16 cellular contexts compared by ENCODE assay signal in the genomic region with DNA sequence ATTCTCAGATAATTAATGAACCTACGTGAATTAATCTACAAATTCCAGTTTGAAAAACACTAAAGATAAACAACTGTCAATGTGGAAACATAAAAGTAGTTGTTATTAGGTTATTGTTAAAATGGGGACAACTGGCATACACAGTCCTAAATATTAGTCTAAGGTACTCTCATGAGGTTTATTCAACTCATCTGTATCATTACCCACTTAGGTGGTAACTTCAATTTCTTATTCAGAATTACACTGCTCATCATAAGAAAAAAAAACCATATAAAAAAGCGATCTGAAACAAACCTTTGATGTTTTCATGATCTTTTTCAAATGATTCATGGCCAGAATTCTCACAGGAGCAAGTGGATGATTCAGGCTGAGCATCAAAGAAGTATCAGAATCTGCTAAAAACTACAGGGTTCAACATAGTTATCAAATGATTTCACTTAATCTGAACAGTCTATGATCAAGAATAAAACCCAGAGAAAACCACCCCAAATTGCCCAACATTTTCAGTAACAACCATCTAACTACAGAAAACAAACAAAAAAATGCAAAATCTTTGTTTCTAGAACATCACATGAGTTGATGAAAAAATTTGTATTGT. TPM values are rescaled to one million over a fixed set of nuclear protein-coding genes. Genes with fewer than 3 reads are reported as not detected.
A peak's percentile ranks its signal among the peaks of the same experiment; 100 is the strongest.
DNase-seq lines count a peak whose midpoint lies in the region; ATAC-seq lines count a peak whose summit lies in the region.
"Had no signal": no experiment of that assay in that cellular context is flagged by ENCODE, and none has a peak within 500 bp of the region (broad histone marks: within the 10 kb centered on the region; RNA-seq: fewer than 3 reads in every experiment).

No MANE protein-coding gene starts in this region.

- CTCF ChIA-PET in activated CD4-positive, alpha-beta T cell treated with anti-CD3 and anti-CD28 coated beads for 36 hours (lab: Charles Lee), result no interaction called here
- CTCF ChIA-PET in activated naive CD4-positive, alpha-beta T cell treated with anti-CD3 and anti-CD28 coated beads, Interleukin-2, amount 10 ng/mL, durations not matched to agents 7 days and 5 days (lab: Charles Lee), result no interaction called here

- POLR2A ChIA-PET in activated CD4-positive, alpha-beta T cell treated with anti-CD3 and anti-CD28 coated beads for 36 hours (lab: Charles Lee), result no interaction called here

- no peaks in the 10 kb centered on the region for H3K9me3 Mint-ChIP-seq in activated CD4-positive, alpha-beta T cell treated with anti-CD3 and anti-CD28 coated beads for 36 hours (ENCODE audit: low read depth)
- H3K9me3 Mint-ChIP-seq in activated naive CD4-positive, alpha-beta T cell treated with anti-CD3 and anti-CD28 coated beads, Interleukin-2, amount 50 U/mL, for 72 hours, result no peaks in the 10 kb centered on the region
- H3K9me3 Mint-ChIP-seq in activated naive CD4-positive, alpha-beta T cell treated with anti-CD3 and anti-CD28 coated beads, Interleukin-2, amount 10 ng/mL, durations not matched to agents 7 days and 5 days, result no peaks in the 10 kb centered on the region
- no peaks in the 10 kb centered on the region for H3K9me3 Mint-ChIP-seq in activated naive CD8-positive, alpha-beta T cell treated with anti-CD3 and anti-CD28 coated beads, Interleukin-2, amount 50 U/mL, for 24 hours
- H3K9me3 Mint-ChIP-seq: CD14-positive monocyte; CD4-positive, alpha-beta memory T cell; HFFc6 had no signal

- intact Hi-C loops in activated CD4-positive, alpha-beta T cell treated with anti-CD3 and anti-CD28 coated beads for 36 hours (cut with DNase I, micrococcal nuclease), result loop anchor here in 1 of 2 experiments (5.0 kb wide), 1 partner anchor 38 kb away; no protein-coding TSS in a partner anchor

- peaks cover 21% of the 10 kb centered on the region for H3K4me1 Mint-ChIP-seq in activated CD4-positive, alpha-beta T cell treated with anti-CD3 and anti-CD28 coated beads for 36 hours
- H3K4me1 Mint-ChIP-seq in activated naive CD4-positive, alpha-beta T cell treated with anti-CD3 and anti-CD28 coated beads, Interleukin-2, amount 10 ng/mL, durations not matched to agents 7 days and 5 days, result peaks cover 2% of the 10 kb centered on the region
- H3K4me1 Mint-ChIP-seq in activated naive CD8-positive, alpha-beta T cell treated with anti-CD3 and anti-CD28 coated beads, Interleukin-2, amount 50 U/mL, for 24 hours, result peaks cover 12% of the 10 kb centered on the region
- H3K4me1 Mint-ChIP-seq: CD14-positive monocyte had no signal

- peak; percentile 78 for ATAC-seq in activated CD4-positive, alpha-beta T cell treated with anti-CD3 and anti-CD28 coated beads for 36 hours
- ATAC-seq in activated naive CD4-positive, alpha-beta T cell treated with anti-CD3 and anti-CD28 coated beads, Interleukin-2, amount 50 U/mL, for 72 hours, result peak; percentile 50 to 93
- peak; percentile 28 for ATAC-seq in activated naive CD8-positive, alpha-beta T cell treated with anti-CD3 and anti-CD28 coated beads, Interleukin-2, amount 50 U/mL, for 24 hours
- ATAC-seq in GM21737 (IDR thresholded peaks at IDR 0.05; ENCODE audit: unreplicated experiment), result no peak
- ATAC-seq: HCT116 had no signal

- peak overlapping the region; percentile 32 for H3K27ac Mint-ChIP-seq in activated CD4-positive, alpha-beta T cell treated with anti-CD3 and anti-CD28 coated beads for 36 hours
- H3K27ac Mint-ChIP-seq in activated naive CD4-positive, alpha-beta T cell treated with anti-CD3 and anti-CD28 coated beads, Interleukin-2, amount 50 U/mL, for 72 hours, result no peak overlapping the region
- no peak overlapping the region for H3K27ac Mint-ChIP-seq in activated naive CD4-positive, alpha-beta T cell treated with anti-CD3 and anti-CD28 coated beads, Interleukin-2, amount 10 ng/mL, durations not matched to agents 7 days and 5 days
- H3K27ac Mint-ChIP-seq in activated naive CD8-positive, alpha-beta T cell treated with anti-CD3 and anti-CD28 coated beads, Interleukin-2, amount 50 U/mL, for 24 hours, result no peak overlapping the region
- H3K27ac Mint-ChIP-seq: HFFc6 had no signal

- DNase-seq in activated CD4-positive, alpha-beta T cell treated with anti-CD3 and anti-CD28 coated beads for 36 hours, result no peak
- DNase-seq in activated CD4-positive, alpha-beta T cell treated with anti-CD3 and anti-CD28 coated beads for 4 hours, result no peak
- no peak for DNase-seq in activated naive CD4-positive, alpha-beta T cell treated with anti-CD3 and anti-CD28 coated beads, Interleukin-2, amount 50 U/mL, for 72 hours (ENCODE audit: low spot score in 2 of 2)
- DNase-seq in activated naive CD4-positive, alpha-beta T cell treated with anti-CD3 and anti-CD28 coated beads, Interleukin-2, amount 10 ng/mL, durations not matched to agents 7 days and 5 days, result no peak
- no peak for DNase-seq in activated naive CD8-positive, alpha-beta T cell treated with anti-CD3 and anti-CD28 coated beads, Interleukin-2, amount 50 U/mL, for 24 hours
- no peak for DNase-seq in NCI-H2171 (lab: John Stamatoyannopoulos, UW)
- DNase-seq: 8988T; CD4-positive, alpha-beta memory T cell; DMS79 treated with DMSO at 0.1 percent for 48 hours; GF-D8; GOT3; H7; HFFc6 had no signal

- H3K36me3 Mint-ChIP-seq in activated CD4-positive, alpha-beta T cell treated with anti-CD3 and anti-CD28 coated beads for 36 hours (ENCODE audit: low read depth), result peaks cover 64% of the 10 kb centered on the region
- H3K36me3 Mint-ChIP-seq in activated naive CD4-positive, alpha-beta T cell treated with anti-CD3 and anti-CD28 coated beads, Interleukin-2, amount 50 U/mL, for 72 hours, result peaks cover 0 to 17% of the 10 kb centered on the region in 2 donors
- H3K36me3 Mint-ChIP-seq in activated naive CD4-positive, alpha-beta T cell treated with anti-CD3 and anti-CD28 coated beads, Interleukin-2, amount 10 ng/mL, durations not matched to agents 7 days and 5 days, result peaks cover 43% of the 10 kb centered on the region
- peaks cover 66% of the 10 kb centered on the region for H3K36me3 Mint-ChIP-seq in activated naive CD8-positive, alpha-beta T cell treated with anti-CD3 and anti-CD28 coated beads, Interleukin-2, amount 50 U/mL, for 24 hours (ENCODE audit: low read depth)

- no peaks in the 10 kb centered on the region for H3K27me3 Mint-ChIP-seq in activated CD4-positive, alpha-beta T cell treated with anti-CD3 and anti-CD28 coated beads for 36 hours
- H3K27me3 Mint-ChIP-seq in activated naive CD4-positive, alpha-beta T cell treated with anti-CD3 and anti-CD28 coated beads, Interleukin-2, amount 10 ng/mL, durations not matched to agents 7 days and 5 days, result no peaks in the 10 kb centered on the region
- H3K27me3 Mint-ChIP-seq in activated naive CD8-positive, alpha-beta T cell treated with anti-CD3 and anti-CD28 coated beads, Interleukin-2, amount 50 U/mL, for 24 hours, result no peaks in the 10 kb centered on the region
- H3K27me3 Mint-ChIP-seq: CD4-positive, alpha-beta memory T cell had no signal

- H3K4me3 Mint-ChIP-seq in activated CD4-positive, alpha-beta T cell treated with anti-CD3 and anti-CD28 coated beads for 36 hours, result no peak overlapping the region
- H3K4me3 Mint-ChIP-seq in activated naive CD4-positive, alpha-beta T cell treated with anti-CD3 and anti-CD28 coated beads, Interleukin-2, amount 10 ng/mL, durations not matched to agents 7 days and 5 days, result no peak overlapping the region
- no peak overlapping the region for H3K4me3 Mint-ChIP-seq in activated naive CD8-positive, alpha-beta T cell treated with anti-CD3 and anti-CD28 coated beads, Interleukin-2, amount 50 U/mL, for 24 hours
- H3K4me3 Mint-ChIP-seq: CD14-positive monocyte; CD4-positive, alpha-beta memory T cell; HFFc6 had no signal

RNA-seq across cellular contexts. Expression of gene HEATR1, which starts 13.7 kb away (rescaled TPM):
- total RNA-seq in activated CD4-positive, alpha-beta T cell treated with anti-CD3 and anti-CD28 coated beads for 36 hours, result 10 to 100 TPM; 82.4 to 89.1 TPM
- total RNA-seq in activated naive CD4-positive, alpha-beta T cell treated with anti-CD3 and anti-CD28 coated beads, Interleukin-2, amount 50 U/mL, for 72 hours, result 10 to 100 TPM; 49.4 to 74.0 TPM
